ENCODE assay signal across 21 cellular contexts in genomic region chr3:196194542-196194915, GRCh38. TPM values are rescaled to one million over a fixed set of nuclear protein-coding genes. Genes with fewer than 3 reads are reported as not detected.
DNase-seq lines count a peak whose midpoint lies in the region; ATAC-seq and FAIRE-seq lines count a peak whose summit lies in the region.
"Had no signal": no experiment of that assay in that cellular context is flagged by ENCODE, and none has a peak within 500 bp of the region (broad histone marks: within the 10 kb centered on the region; RNA-seq: fewer than 3 reads in every experiment).

No MANE protein-coding gene starts in this region.

- peaks cover 29% of the 10 kb centered on the region for H3K4me1 Mint-ChIP-seq in T-helper 1 cell treated with Interleukin-12 subunit alpha and Interleukin-12 subunit beta and Interleukin-4 antibody, amounts not matched to agents 30 μg/mL and 1 μg/mL, for 36 hours (ENCODE audit: low read depth)
- peaks cover 20 to 33% (median 20%) of the 10 kb centered on the region in 3 donors for H3K4me1 Mint-ChIP-seq in IgD-negative memory B cell
- peaks cover 21% of the 10 kb centered on the region for H3K4me1 Mint-ChIP-seq in activated T-helper 17 cell treated with anti-CD3 and anti-CD28 coated beads, Interleukin-2, amount 50 U/mL, for 72 hours

- peak overlapping the region; percentile 7 for H3K4me3 ChIP-seq in rectal smooth muscle tissue (ENCODE audit: low read length)
- H3K4me3 ChIP-seq: esophagus squamous epithelium, tibial nerve had no signal

- no peak for ATAC-seq in activated T-helper 17 cell treated with anti-CD3 and anti-CD28 coated beads, Interleukin-2, amount 50 U/mL, for 72 hours (replicated peaks)

- no peaks in the 10 kb centered on the region for H3K9me3 Mint-ChIP-seq in T-helper 1 cell treated with Interleukin-12 subunit alpha and Interleukin-12 subunit beta and Interleukin-4 antibody, amounts not matched to agents 30 μg/mL and 1 μg/mL, for 36 hours
- H3K9me3 Mint-ChIP-seq in IgD-negative memory B cell: no peaks in the 10 kb centered on the region
- no peaks in the 10 kb centered on the region for H3K9me3 Mint-ChIP-seq in activated T-helper 17 cell treated with anti-CD3 and anti-CD28 coated beads, Interleukin-2, amount 50 U/mL, for 72 hours
- H3K9me3 Mint-ChIP-seq: activated naive CD8-positive, alpha-beta T cell treated with anti-CD3 and anti-CD28 coated beads, Interleukin-2, amount 10 ng/mL, durations not matched to agents 7 days and 5 days had no signal

- H3K27me3 ChIP-seq in rectal smooth muscle tissue (ENCODE audit: control insufficient read depth, insufficient read depth, low read length): no peaks in the 10 kb centered on the region
- H3K27me3 ChIP-seq: esophagus squamous epithelium, tibial nerve had no signal

- H3K9ac ChIP-seq in rectal smooth muscle tissue (ENCODE audit: low read length): no peak overlapping the region

- no peaks in the 10 kb centered on the region for H3K36me3 ChIP-seq in rectal smooth muscle tissue (ENCODE audit: control insufficient read depth, insufficient read depth, low read length)
- H3K36me3 ChIP-seq: esophagus squamous epithelium, tibial nerve had no signal

- H3K4me3 Mint-ChIP-seq in T-helper 1 cell treated with Interleukin-12 subunit alpha and Interleukin-12 subunit beta and Interleukin-4 antibody, amounts not matched to agents 30 μg/mL and 1 μg/mL, for 36 hours: no peak overlapping the region
- peak overlapping the region in 1 of 4 donors; percentile 45 for H3K4me3 Mint-ChIP-seq in IgD-negative memory B cell
- no peak overlapping the region for H3K4me3 Mint-ChIP-seq in activated T-helper 17 cell treated with anti-CD3 and anti-CD28 coated beads, Interleukin-2, amount 50 U/mL, for 72 hours
- H3K4me3 Mint-ChIP-seq: activated naive CD8-positive, alpha-beta T cell treated with anti-CD3 and anti-CD28 coated beads, Interleukin-2, amount 10 ng/mL, durations not matched to agents 7 days and 5 days had no signal

- H3K27ac Mint-ChIP-seq in T-helper 1 cell treated with Interleukin-12 subunit alpha and Interleukin-12 subunit beta and Interleukin-4 antibody, amounts not matched to agents 30 μg/mL and 1 μg/mL, for 36 hours: peak overlapping the region; percentile 71
- peak overlapping the region; percentile 31 to 86 (median 51) for H3K27ac Mint-ChIP-seq in IgD-negative memory B cell
- peak overlapping the region; percentile 64 for H3K27ac Mint-ChIP-seq in activated T-helper 17 cell treated with anti-CD3 and anti-CD28 coated beads, Interleukin-2, amount 50 U/mL, for 72 hours
- H3K27ac Mint-ChIP-seq: activated naive CD8-positive, alpha-beta T cell treated with anti-CD3 and anti-CD28 coated beads, Interleukin-2, amount 10 ng/mL, durations not matched to agents 7 days and 5 days had no signal

- no peaks in the 10 kb centered on the region for H3K4me1 ChIP-seq in rectal smooth muscle tissue (ENCODE audit: control insufficient read depth, insufficient read depth, low read length)

- FAIRE-seq in HTR-8/SVneo (lab: Jason Lieb, UNC): no peak
- FAIRE-seq: bronchial epithelial cell, islet of Langerhans had no signal

- H3K27ac ChIP-seq in rectal smooth muscle tissue (ENCODE audit: low read depth, low read length): no peak overlapping the region

- H3K36me3 Mint-ChIP-seq in T-helper 1 cell treated with Interleukin-12 subunit alpha and Interleukin-12 subunit beta and Interleukin-4 antibody, amounts not matched to agents 30 μg/mL and 1 μg/mL, for 36 hours (ENCODE audit: low read depth): no peaks in the 10 kb centered on the region
- H3K36me3 Mint-ChIP-seq in IgD-negative memory B cell: no peaks in the 10 kb centered on the region
- H3K36me3 Mint-ChIP-seq in activated T-helper 17 cell treated with anti-CD3 and anti-CD28 coated beads, Interleukin-2, amount 50 U/mL, for 72 hours (ENCODE audit: low read depth): no peaks in the 10 kb centered on the region
- H3K36me3 Mint-ChIP-seq: activated naive CD8-positive, alpha-beta T cell treated with anti-CD3 and anti-CD28 coated beads, Interleukin-2, amount 10 ng/mL, durations not matched to agents 7 days and 5 days had no signal

- DNase-seq in T-helper 1 cell (no peak), DMS79 treated with DMSO at 0.1 percent for 48 hours (lab: John Stamatoyannopoulos, UW) (no peak), glomerular visceral epithelial cell (ENCODE audit: extremely low spot score) (no peak), HTR-8/SVneo (ENCODE audit: insufficient read length, low spot score) (no peak)
- DNase-seq: 8988T; activated CD4-positive, CD25-positive, alpha-beta regulatory T cell treated with anti-CD3 and anti-CD28 coated beads, Interleukin-2, amount 50 U/mL, for 72 hours; activated naive CD8-positive, alpha-beta T cell treated with anti-CD3 and anti-CD28 coated beads, Interleukin-2, amount 10 ng/mL, durations not matched to agents 7 days and 5 days; activated T-cell treated with anti-CD3 and anti-CD28 coated beads, Interleukin-2, amount 50 U/mL, for 1 hour; DMS79; esophagus squamous epithelium; NCI-H524 treated with DMSO at 0.1 percent for 48 hours; stimulated activated CD4-positive, alpha-beta T cell treated with anti-CD3 and anti-CD28 coated beads, Interleukin-4, amount 100 ng/mL, for 4 hours; SW 1271 had no signal

- H3K27me3 Mint-ChIP-seq in T-helper 1 cell treated with Interleukin-12 subunit alpha and Interleukin-12 subunit beta and Interleukin-4 antibody, amounts not matched to agents 30 μg/mL and 1 μg/mL, for 36 hours (ENCODE audit: low read depth): no peaks in the 10 kb centered on the region
- no peaks in the 10 kb centered on the region for H3K27me3 Mint-ChIP-seq in IgD-negative memory B cell
- H3K27me3 Mint-ChIP-seq in activated T-helper 17 cell treated with anti-CD3 and anti-CD28 coated beads, Interleukin-2, amount 50 U/mL, for 72 hours: no peaks in the 10 kb centered on the region
- H3K27me3 Mint-ChIP-seq: activated naive CD8-positive, alpha-beta T cell treated with anti-CD3 and anti-CD28 coated beads, Interleukin-2, amount 10 ng/mL, durations not matched to agents 7 days and 5 days had no signal

RNA-seq across cellular contexts. Expression of gene ZDHHC19, which starts 16.7 kb away (rescaled TPM):
- 5.4 TPM for polyA plus RNA-seq in IgD-negative memory B cell
- total RNA-seq in activated T-helper 17 cell treated with anti-CD3 and anti-CD28 coated beads, Interleukin-2, amount 50 U/mL, for 72 hours: not detected
- total RNA-seq: activated naive CD8-positive, alpha-beta T cell treated with anti-CD3 and anti-CD28 coated beads, Interleukin-2, amount 10 ng/mL, durations not matched to agents 7 days and 5 days; bronchial epithelial cell; esophagus squamous epithelium; osteoblast; tibial nerve had no signal

RNA-seq across cellular contexts. Expression of gene SLC51A, which starts 21.8 kb away (rescaled TPM):
- polyA plus RNA-seq in IgD-negative memory B cell: 0.90 TPM
- not detected for total RNA-seq in activated T-helper 17 cell treated with anti-CD3 and anti-CD28 coated beads, Interleukin-2, amount 50 U/mL, for 72 hours
- total RNA-seq: activated naive CD8-positive, alpha-beta T cell treated with anti-CD3 and anti-CD28 coated beads, Interleukin-2, amount 10 ng/mL, durations not matched to agents 7 days and 5 days; bronchial epithelial cell; osteoblast had no signal
